ENCODE assay signal across 8 cellular contexts in the genomic region with DNA sequence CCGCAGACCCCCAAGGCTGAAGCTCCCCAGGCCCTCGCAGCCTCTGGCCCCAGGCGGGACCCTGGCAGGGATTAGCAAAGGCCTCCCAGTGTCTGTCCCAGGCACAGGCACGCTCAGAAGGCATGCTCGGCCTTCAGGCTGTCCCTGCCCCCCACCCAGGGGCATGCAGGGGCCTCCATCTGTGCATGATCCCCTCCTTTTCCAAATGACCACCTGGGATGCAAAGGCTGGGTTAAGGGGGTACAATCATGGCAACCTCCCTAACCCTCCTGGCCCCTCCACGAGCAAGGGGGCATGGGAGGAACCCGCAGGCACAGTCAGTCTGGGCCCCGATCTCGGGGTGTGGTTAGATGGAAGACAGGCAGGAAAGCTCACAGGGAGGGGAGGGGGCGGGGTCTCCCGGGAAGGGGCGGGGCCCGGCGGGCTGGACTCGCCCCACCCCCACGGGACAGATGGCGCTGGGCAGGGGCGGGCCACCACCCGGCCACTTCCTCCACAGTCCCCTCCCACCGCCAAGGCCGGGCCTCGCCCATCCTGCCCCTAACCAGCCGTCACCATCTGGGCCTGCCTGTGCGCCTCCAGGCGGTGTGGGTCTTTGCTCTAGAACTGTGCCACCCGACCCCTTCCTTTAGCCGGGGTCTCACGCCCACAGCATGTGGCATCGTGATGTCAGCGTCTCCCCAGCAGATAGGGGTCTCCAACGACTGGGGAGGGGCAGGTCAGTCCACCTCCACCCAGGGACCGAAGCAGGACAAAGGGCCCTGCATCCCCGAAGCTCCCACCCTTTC. TPM values are rescaled to one million over a fixed set of nuclear protein-coding genes. Genes with fewer than 3 reads are reported as not detected.
DNase-seq lines count a peak whose midpoint lies in the region; ATAC-seq and TF ChIP-seq lines count a peak whose summit lies in the region.

No MANE protein-coding gene starts in this region.

- H3K27ac ChIP-seq in Karpas-422 (ENCODE audit: low read length) (peak overlapping the region; percentile 96), body of pancreas (peak overlapping the region in 3 of 4 donors; percentile 16 to 88 (median 86)), smooth muscle cell (ENCODE audit: low read depth) (peak overlapping the region; percentile 57)

- H3K4me3 ChIP-seq in Karpas-422 (ENCODE audit: low read length) (peak overlapping the region; percentile 93), body of pancreas (no peak overlapping the region), iPS-18c (ENCODE audit: insufficient read depth, low read depth, low read length) (peak overlapping the region; percentile 39), smooth muscle cell (peak overlapping the region; percentile 32)

- no peaks in the 10 kb centered on the region for H3K9me2 ChIP-seq in Karpas-422 (replicated peaks; ENCODE audit: insufficient read depth, low read length)

- H3K79me2 ChIP-seq in Karpas-422 (ENCODE audit: low read length) (peaks cover 86% of the 10 kb centered on the region), smooth muscle cell (ENCODE audit: low read depth) (peaks cover 64% of the 10 kb centered on the region)

- H4K20me1 ChIP-seq in Karpas-422 (ENCODE audit: insufficient read depth, low read depth, low read length) (peaks cover 51% of the 10 kb centered on the region), smooth muscle cell (ENCODE audit: low read depth) (peaks cover 66% of the 10 kb centered on the region)

- H3K4me1 ChIP-seq in Karpas-422 (ENCODE audit: low read length) (peaks cover 78% of the 10 kb centered on the region), body of pancreas (peaks cover 62% of the 10 kb centered on the region), smooth muscle cell (ENCODE audit: low read depth) (peaks cover 57% of the 10 kb centered on the region)

- intact Hi-C loops in body of pancreas (cut with DNase I), result no loop called here

- peaks cover 6% of the 10 kb centered on the region for H3F3A ChIP-seq in smooth muscle cell (ENCODE audit: low read depth)

- 34% methylated on average over 30 of the region's 33 CpGs; no CpG with 5 or more reads in 1 of the 2 donors for WGBS in body of pancreas, 2 donors
- WGBS in smooth muscle cell (ENCODE audit: low lambda C conversion rate), result 15% methylated on average over 22 of the region's 33 CpGs

- H3K4me2 ChIP-seq in Karpas-422 (ENCODE audit: low read depth, low read length, poor library complexity, severe bottlenecking), result peak overlapping the region; percentile 90
- H3K4me2 ChIP-seq in smooth muscle cell, result peak overlapping the region; percentile 97

- ATAC-seq in GM19463 (IDR thresholded peaks at IDR 0.05; ENCODE audit: unreplicated experiment) (peak; percentile 50), body of pancreas (peak; percentile 54), GM18520 (IDR thresholded peaks at IDR 0.05; ENCODE audit: unreplicated experiment) (no peak)

- H3K27me3 ChIP-seq in Karpas-422 (ENCODE audit: low read length), result no peaks in the 10 kb centered on the region
- H3K27me3 ChIP-seq in body of pancreas, result no peaks in the 10 kb centered on the region
- no peaks in the 10 kb centered on the region for H3K27me3 ChIP-seq in smooth muscle cell (ENCODE audit: low read depth)

- peak overlapping the region; percentile 97 for H3K9ac ChIP-seq in Karpas-422 (ENCODE audit: low read length)
- H3K9ac ChIP-seq in smooth muscle cell (ENCODE audit: low read depth), result no peak overlapping the region

- TF ChIP-seq CTCF in body of pancreas (IDR thresholded peaks at IDR 0.05) (no peak), smooth muscle cell (IDR thresholded peaks at IDR 0.05; ENCODE audit: borderline replicate concordance, insufficient read depth, poor library complexity, severe bottlenecking) (no peak)

- DNase-seq in CD1c-positive myeloid dendritic cell (ENCODE audit: extremely low spot score) (peak; percentile 92), Karpas-422 (peak; percentile 92), T-helper 22 cell (ENCODE audit: low read depth) (peak; percentile 67), body of pancreas (peak; percentile 67 to 89 (median 82)), smooth muscle cell (lab: John Stamatoyannopoulos, UW; ENCODE audit: unreplicated experiment) (peak; percentile 90)

- H2AFZ ChIP-seq in Karpas-422 (ENCODE audit: low read length) (no peak overlapping the region), smooth muscle cell (ENCODE audit: low read depth) (no peak overlapping the region)

- H3K9me3 ChIP-seq in Karpas-422 (ENCODE audit: low read length), result no peaks in the 10 kb centered on the region
- no peaks in the 10 kb centered on the region for H3K9me3 ChIP-seq in body of pancreas
- H3K9me3 ChIP-seq in iPS-18c (ENCODE audit: control insufficient read depth, insufficient read depth, low read length), result no peaks in the 10 kb centered on the region
- no peaks in the 10 kb centered on the region for H3K9me3 ChIP-seq in smooth muscle cell (replicated peaks; ENCODE audit: low read depth)

- H3K36me3 ChIP-seq in Karpas-422 (ENCODE audit: insufficient read depth, low read length) (no peaks in the 10 kb centered on the region; the same call in 1 of the 2 replicates), body of pancreas (replicated peaks in 1 of 2; ENCODE audit: insufficient read depth in 1 of 2, low read depth in 2 of 2) (no peaks in the 10 kb centered on the region), smooth muscle cell (ENCODE audit: low read depth) (no peaks in the 10 kb centered on the region)

- peak in 2 of 3 donors; percentile 41 to 67 for TF ChIP-seq POLR2A in body of pancreas (IDR thresholded peaks at IDR 0.05)

RNA-seq across cellular contexts. Expression of a gene that starts 7.0 kb away (rescaled TPM):
- 15.7 and 16.3 TPM in 2 replicates for total RNA-seq in Karpas-422 (2014; rRNA removed; shearing (Covaris generic); ENCODE audit: low replicate concordance)
- total RNA-seq in body of pancreas, result 10 to 100 TPM; 16.6 to 19.8 TPM
- total RNA-seq in smooth muscle cell, result 5.0 and 10.6 TPM in 2 replicates
- 11.6 and 17.9 TPM in 2 replicates for polyA plus RNA-seq in smooth muscle cell

RNA-seq across cellular contexts. Expression of a gene that starts 8.1 kb away (rescaled TPM):
- 12.8 and 13.2 TPM in 2 replicates for total RNA-seq in Karpas-422 (2014; rRNA removed; shearing (Covaris generic); ENCODE audit: low replicate concordance)
- 1 to 10 TPM; 2.3 to 3.6 TPM for total RNA-seq in body of pancreas
- 4.3 and 5.8 TPM in 2 replicates for total RNA-seq in smooth muscle cell
- polyA plus RNA-seq in smooth muscle cell, result 15.4 and 16.7 TPM in 2 replicates

RNA-seq across cellular contexts. Expression of a gene that starts 30.1 kb away (rescaled TPM):
- total RNA-seq in Karpas-422 (2014; rRNA removed; shearing (Covaris generic); ENCODE audit: low replicate concordance), result 52.5 and 110 TPM in 2 replicates
- 100 to 1,000 TPM in 1 of 2 donors, 10 to 100 TPM in 1; 56.8 to 100 TPM for total RNA-seq in body of pancreas
- 42.9 and 49.2 TPM in 2 replicates for total RNA-seq in smooth muscle cell
- polyA plus RNA-seq in smooth muscle cell, result 98.3 and 106 TPM in 2 replicates

RNA-seq across cellular contexts. Expression of a gene that starts 43.2 kb away (rescaled TPM):
- total RNA-seq in Karpas-422 (2014; rRNA removed; shearing (Covaris generic); ENCODE audit: low replicate concordance), result 1.0 and 6.0 TPM in 2 replicates
- total RNA-seq in body of pancreas (under 1 TPM in 1 of 2 donors, not detected in 1; 0.52 TPM), smooth muscle cell (2.0 and 2.8 TPM in 2 replicates)
- polyA plus RNA-seq in smooth muscle cell, result 3.8 and 3.9 TPM in 2 replicates

RNA-seq across cellular contexts. Expression of a gene that starts 50.0 kb away (rescaled TPM):
- total RNA-seq in Karpas-422 (2014; rRNA removed; shearing (Covaris generic); ENCODE audit: low replicate concordance), result 1.2 and 5.2 TPM in 2 replicates
- total RNA-seq in body of pancreas, result 10 to 100 TPM; 10.5 to 13.7 TPM
- 0.49 and 0.58 TPM in 2 replicates for total RNA-seq in smooth muscle cell
- polyA plus RNA-seq in smooth muscle cell, result 2.0 and 4.8 TPM in 2 replicates

Comparison
In these comparisons a context has a peak if more than half of its experiments do, and no peak if none do; other contexts are left out.
1. H3K4me3 ChIP-seq: peak in Karpas-422 (single experiment), iPS-18c (single experiment) and smooth muscle cell (single experiment); none in body of pancreas (0 of 2).
2. Peak in every context shown above with its lines, with median percentiles within 50 percentile points of each other: DNase-seq and H3K27ac ChIP-seq.